Comparison of ENCODE assay signal across 24 cellular contexts in genomic region chr13:102654786-102655185, GRCh38. TPM values are rescaled to one million over a fixed set of nuclear protein-coding genes. Genes with fewer than 3 reads are reported as not detected.
"Had no signal": no experiment of that assay in that cellular context is flagged by ENCODE, and none has a peak within 500 bp of the region (broad histone marks: within the 10 kb centered on the region; RNA-seq: fewer than 3 reads in every experiment).

No MANE protein-coding gene starts in this region.

- H3K27ac Mint-ChIP-seq: activated B cell treated with CpG ODN at 0.5 μM for 24 hours; activated CD4-positive, alpha-beta T cell treated with anti-CD3 and anti-CD28 coated beads, Interleukin-2, amount 10 ng/mL, durations not matched to agents 24 days and 14 days; activated CD8-positive, alpha-beta memory T cell treated with anti-CD3 and anti-CD28 coated beads, Interleukin-2, amount 10 ng/mL, durations not matched to agents 7 days and 5 days; activated naive CD4-positive, alpha-beta T cell treated with anti-CD3 and anti-CD28 coated beads, Interleukin-2, amount 50 U/mL, for 72 hours; activated naive CD8-positive, alpha-beta T cell treated with anti-CD3 and anti-CD28 coated beads, Interleukin-2, amount 50 U/mL, for 24 hours; brain; T-helper 1 cell treated with Interleukin-12 subunit alpha and Interleukin-12 subunit beta and Interleukin-4 antibody, amounts not matched to agents 30 μg/mL and 1 μg/mL, for 36 hours had no signal

- FAIRE-seq: astrocyte had no signal

- H3K4me3 ChIP-seq: PC-9 had no signal

- H3K4me3 Mint-ChIP-seq: activated B cell treated with CpG ODN at 0.5 μM for 24 hours; activated CD4-positive, alpha-beta T cell treated with anti-CD3 and anti-CD28 coated beads, Interleukin-2, amount 10 ng/mL, durations not matched to agents 24 days and 14 days; activated CD8-positive, alpha-beta memory T cell treated with anti-CD3 and anti-CD28 coated beads, Interleukin-2, amount 10 ng/mL, durations not matched to agents 7 days and 5 days; activated naive CD8-positive, alpha-beta T cell treated with anti-CD3 and anti-CD28 coated beads, Interleukin-2, amount 50 U/mL, for 24 hours; activated T-cell treated with anti-CD3 and anti-CD28 coated beads, Interleukin-2, amount 50 U/mL, for 4 hours; brain; central memory CD8-positive, alpha-beta T cell; T-helper 1 cell treated with Interleukin-12 subunit alpha and Interleukin-12 subunit beta and Interleukin-4 antibody, amounts not matched to agents 30 μg/mL and 1 μg/mL, for 36 hours had no signal

- H3K27me3 Mint-ChIP-seq: activated B cell treated with CpG ODN at 0.5 μM for 24 hours; activated CD4-positive, alpha-beta T cell treated with anti-CD3 and anti-CD28 coated beads, Interleukin-2, amount 10 ng/mL, durations not matched to agents 24 days and 14 days; activated CD8-positive, alpha-beta memory T cell treated with anti-CD3 and anti-CD28 coated beads, Interleukin-2, amount 10 ng/mL, durations not matched to agents 7 days and 5 days; activated naive CD8-positive, alpha-beta T cell treated with anti-CD3 and anti-CD28 coated beads, Interleukin-2, amount 50 U/mL, for 24 hours; brain; central memory CD8-positive, alpha-beta T cell had no signal

- H3K9me3 Mint-ChIP-seq: activated CD4-positive, alpha-beta T cell treated with anti-CD3 and anti-CD28 coated beads, Interleukin-2, amount 10 ng/mL, durations not matched to agents 24 days and 14 days; activated naive CD4-positive, alpha-beta T cell treated with anti-CD3 and anti-CD28 coated beads, Interleukin-2, amount 50 U/mL, for 72 hours; activated naive CD8-positive, alpha-beta T cell treated with anti-CD3 and anti-CD28 coated beads, Interleukin-2, amount 50 U/mL, for 24 hours; activated T-cell treated with anti-CD3 and anti-CD28 coated beads, Interleukin-2, amount 50 U/mL, for 4 hours; central memory CD8-positive, alpha-beta T cell; T-helper 1 cell treated with Interleukin-12 subunit alpha and Interleukin-12 subunit beta and Interleukin-4 antibody, amounts not matched to agents 30 μg/mL and 1 μg/mL, for 36 hours had no signal

- DNase-seq: activated B cell treated with CpG ODN at 0.5 μM for 24 hours; activated CD4-positive, alpha-beta T cell treated with anti-CD3 and anti-CD28 coated beads for 1 hour; activated CD4-positive, alpha-beta T cell treated with anti-CD3 and anti-CD28 coated beads, Interleukin-2, amount 10 ng/mL, durations not matched to agents 24 days and 14 days; activated CD4-positive, alpha-beta T cell treated with anti-CD3 and anti-CD28 coated beads, Interleukin-2, amount 50 U/mL, for 48 hours; activated CD8-positive, alpha-beta memory T cell treated with anti-CD3 and anti-CD28 coated beads, Interleukin-2, amount 10 ng/mL, durations not matched to agents 7 days and 5 days; activated effector memory CD4-positive, alpha-beta T cell treated with anti-CD3 and anti-CD28 coated beads, Interleukin-2, amount 50 U/mL, for 16 hours; activated naive CD4-positive, alpha-beta T cell treated with Interleukin-2 at 50 U/mL for 16 hours; activated naive CD8-positive, alpha-beta T cell treated with anti-CD3 and anti-CD28 coated beads, Interleukin-2, amount 50 U/mL, for 24 hours; activated T-cell treated with anti-CD3 and anti-CD28 coated beads, Interleukin-2, amount 50 U/mL, for 4 hours; amygdala; MM.1S; NCI-H1105 treated with DMSO at 0.1 percent for 48 hours; NCI-H1436 treated with DMSO at 0.1 percent for 48 hours; NCI-H187; NCI-H2081; NCI-H524; PC-9; SHP77 treated with DMSO at 0.1 percent for 48 hours had no signal

- ATAC-seq: activated CD8-positive, alpha-beta memory T cell treated with anti-CD3 and anti-CD28 coated beads, Interleukin-2, amount 10 ng/mL, durations not matched to agents 7 days and 5 days; activated naive CD4-positive, alpha-beta T cell treated with anti-CD3 and anti-CD28 coated beads, Interleukin-2, amount 50 U/mL, for 72 hours; activated naive CD8-positive, alpha-beta T cell treated with anti-CD3 and anti-CD28 coated beads, Interleukin-2, amount 50 U/mL, for 24 hours; activated T-cell treated with anti-CD3 and anti-CD28 coated beads, Interleukin-2, amount 50 U/mL, for 4 hours had no signal

- H2AFZ ChIP-seq: PC-9 had no signal

- H3K4me2 ChIP-seq: PC-9 had no signal

- H3K27ac ChIP-seq: PC-9 had no signal

- H3K4me1 Mint-ChIP-seq: activated B cell treated with CpG ODN at 0.5 μM for 24 hours, brain had no signal

RNA-seq across cellular contexts. Expression of gene METTL21C, which starts 40.1 kb away (rescaled TPM):
- total RNA-seq: activated B cell treated with CpG ODN at 0.5 μM for 24 hours; activated CD4-positive, alpha-beta T cell treated with anti-CD3 and anti-CD28 coated beads, Interleukin-2, amount 10 ng/mL, durations not matched to agents 24 days and 14 days; activated CD8-positive, alpha-beta memory T cell treated with anti-CD3 and anti-CD28 coated beads, Interleukin-2, amount 10 ng/mL, durations not matched to agents 7 days and 5 days; activated naive CD4-positive, alpha-beta T cell treated with anti-CD3 and anti-CD28 coated beads, Interleukin-2, amount 50 U/mL, for 72 hours; activated T-cell treated with anti-CD3 and anti-CD28 coated beads, Interleukin-2, amount 50 U/mL, for 4 hours; astrocyte; PC-9; SK-MEL-5 had no signal
